9 cellular contexts compared by ENCODE assay signal in the genomic region with DNA sequence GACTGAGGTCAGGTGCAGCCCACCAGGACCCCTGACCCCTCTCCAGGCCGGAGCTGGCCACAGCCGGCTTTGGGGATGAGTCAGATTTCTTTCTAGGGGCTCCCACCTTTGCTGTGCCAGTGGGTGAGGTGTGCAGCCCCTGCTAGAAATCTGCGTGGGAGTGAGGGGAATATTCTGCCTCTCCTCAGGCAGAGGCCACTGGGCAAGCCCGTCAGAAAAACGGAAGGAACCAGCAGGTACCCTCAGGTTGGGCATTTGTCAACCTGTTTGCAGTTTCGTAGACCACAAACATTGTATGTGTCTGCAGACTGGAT. TPM values are rescaled to one million over a fixed set of nuclear protein-coding genes. Genes with fewer than 3 reads are reported as not detected.
A peak's percentile ranks its signal among the peaks of the same experiment; 100 is the strongest.
DNase-seq lines count a peak whose midpoint lies in the region; ATAC-seq and TF ChIP-seq lines count a peak whose summit lies in the region.
"Had no signal": no experiment of that assay in that cellular context is flagged by ENCODE, and none has a peak within 500 bp of the region (broad histone marks: within the 10 kb centered on the region; RNA-seq: fewer than 3 reads in every experiment).

No MANE protein-coding gene starts in this region.

- no peaks in the 10 kb centered on the region for H3K9me3 ChIP-seq in CD4-positive, alpha-beta memory T cell (ENCODE audit: control insufficient read depth in 1 of 2, low read length in 2 of 2)
- no peaks in the 10 kb centered on the region for H3K9me3 ChIP-seq in prostate gland
- H3K9me3 ChIP-seq: Peyer's patch had no signal

- DNase-seq in CD4-positive, alpha-beta memory T cell, result no peak
- DNase-seq in T-cell (no peak), fibroblast of pulmonary artery (ENCODE audit: low read depth) (no peak), prostate gland (ENCODE audit: low spot score) (no peak), GM10266 (ENCODE audit: extremely low spot score) (no peak), NCI-H748 treated with DMSO at 0.1 percent for 48 hours (lab: John Stamatoyannopoulos, UW) (no peak), HK-2 (ENCODE audit: unreplicated experiment) (no peak)
- no peak for DNase-seq in stimulated activated naive CD4-positive, alpha-beta T cell (lab: John Stamatoyannopoulos, UW)
- DNase-seq: Peyer's patch had no signal

- no peaks in the 10 kb centered on the region for H3K36me3 Mint-ChIP-seq in CD4-positive, alpha-beta memory T cell
- H3K36me3 Mint-ChIP-seq in T-cell, result no peaks in the 10 kb centered on the region

- TF ChIP-seq CTCF in fibroblast of pulmonary artery (IDR thresholded peaks at IDR 0.05; ENCODE audit: low read length, missing control alignments) (no peak), prostate gland (IDR thresholded peaks at IDR 0.05) (no peak), GM10266 (IDR thresholded peaks at IDR 0.05; ENCODE audit: control insufficient read depth, insufficient read depth, low read depth, missing control alignments) (no peak)

- no peak for ATAC-seq in T-cell (replicated peaks in 1 of 4)

- H3K4me3 ChIP-seq in CD4-positive, alpha-beta memory T cell (ENCODE audit: low read length in 2 of 2), result no peak overlapping the region
- H3K4me3 ChIP-seq in fibroblast of pulmonary artery (replicated peaks; ENCODE audit: low read depth, low read length) (peak overlapping the region; percentile 69), prostate gland (peak overlapping the region; percentile 60 to 74)

- H3K27me3 Mint-ChIP-seq in CD4-positive, alpha-beta memory T cell, result peaks cover 7 to 18% of the 10 kb centered on the region in 2 donors
- peaks cover 0 to 14% of the 10 kb centered on the region in 2 donors for H3K27me3 Mint-ChIP-seq in T-cell

- 30% methylated on average over 6 of the region's 6 CpGs for WGBS in prostate gland

- peaks cover 13% of the 10 kb centered on the region for H3K4me1 ChIP-seq in CD4-positive, alpha-beta memory T cell (ENCODE audit: insufficient read depth, low read length)
- no peaks in the 10 kb centered on the region for H3K4me1 ChIP-seq in prostate gland (replicated peaks)

- POLR2A ChIA-PET in CD4-positive, alpha-beta memory T cell (lab: Charles Lee; ENCODE audit: partially characterized antibody), result no interaction called here
- POLR2A ChIA-PET in T-cell (lab: Charles Lee), result no interaction called here

- no peaks in the 10 kb centered on the region for H3K36me3 ChIP-seq in CD4-positive, alpha-beta memory T cell (ENCODE audit: insufficient read depth, low read length)
- H3K36me3 ChIP-seq in prostate gland, result no peaks in the 10 kb centered on the region
- H3K36me3 ChIP-seq: Peyer's patch had no signal

- intact Hi-C loops in CD4-positive, alpha-beta memory T cell (cut with micrococcal nuclease), result no loop called here
- intact Hi-C loops in prostate gland (cut with DNase I), result no loop called here

- no peak for TF ChIP-seq POLR2A in prostate gland (IDR thresholded peaks at IDR 0.05)

- H3K4me1 Mint-ChIP-seq in CD4-positive, alpha-beta memory T cell, result peaks cover 10 to 23% (median 16%) of the 10 kb centered on the region in 4 donors
- peaks cover 15 to 28% (median 26%) of the 10 kb centered on the region in 3 donors for H3K4me1 Mint-ChIP-seq in T-cell

- CTCF ChIA-PET in CD4-positive, alpha-beta memory T cell (lab: Charles Lee; ENCODE audit: partially characterized antibody), result interaction anchor here (1.2 kb wide), 1 partner anchor 8 kb away, joined by 4 read pairs; no protein-coding TSS in a partner anchor
- CTCF ChIA-PET in T-cell (lab: Charles Lee), result no interaction called here

- no peak overlapping the region for H3K27ac ChIP-seq in CD4-positive, alpha-beta memory T cell (ENCODE audit: low read depth, low read length)
- H3K27ac ChIP-seq in prostate gland, result peak overlapping the region; percentile 69 to 82

- peak overlapping the region in 5 of 7 donors; percentile 19 to 57 (median 38) for H3K27ac Mint-ChIP-seq in CD4-positive, alpha-beta memory T cell
- peak overlapping the region in 1 of 2 donors; percentile 55 for H3K27ac Mint-ChIP-seq in T-cell

- H3K4me3 Mint-ChIP-seq in CD4-positive, alpha-beta memory T cell, result peak overlapping the region in 7 of 8 donors; percentile 20 to 70 (median 62)
- H3K4me3 Mint-ChIP-seq in T-cell, result peak overlapping the region; percentile 68 to 84 (median 80)

- H3K9me3 Mint-ChIP-seq in CD4-positive, alpha-beta memory T cell, result no peaks in the 10 kb centered on the region
- no peaks in the 10 kb centered on the region for H3K9me3 Mint-ChIP-seq in T-cell

- H3K27me3 ChIP-seq in CD4-positive, alpha-beta memory T cell (ENCODE audit: insufficient read depth, low read length), result no peaks in the 10 kb centered on the region
- H3K27me3 ChIP-seq in prostate gland (replicated peaks; ENCODE audit: insufficient read depth), result no peaks in the 10 kb centered on the region
- H3K27me3 ChIP-seq: Peyer's patch had no signal

RNA-seq across cellular contexts. Expression of gene CTDSPL, which starts 1.8 kb away (rescaled TPM):
- total RNA-seq in CD4-positive, alpha-beta memory T cell, result under 1 TPM; 0.61 to 0.73 TPM
- polyA plus RNA-seq in CD4-positive, alpha-beta memory T cell, result under 1 TPM in 1 of 2 donors, not detected in 1; 0.08 TPM
- 1 to 10 TPM in 4 of 5 donors, under 1 TPM in 1; 0.54 to 2.5 (median 2.0) TPM for total RNA-seq in T-cell
- 10 to 100 TPM; 59.3 to 60.3 TPM for total RNA-seq in prostate gland

Comparison
In these comparisons a context has a peak if more than half of its experiments do, and no peak if none do; other contexts are left out.
1. H3K4me3 ChIP-seq: peak in fibroblast of pulmonary artery (single experiment) and prostate gland (2 of 2); none in CD4-positive, alpha-beta memory T cell (0 of 2).
2. RNA of gene CTDSPL, which starts 1.8 kb away (total RNA-seq): 59.3 to 60.3 TPM in prostate gland; 0.54 to 2.5 TPM in T-cell and 0.61 to 0.73 TPM in CD4-positive, alpha-beta memory T cell; every median in the first group is over 10 times any median in the second.